In the genomic region with DNA sequence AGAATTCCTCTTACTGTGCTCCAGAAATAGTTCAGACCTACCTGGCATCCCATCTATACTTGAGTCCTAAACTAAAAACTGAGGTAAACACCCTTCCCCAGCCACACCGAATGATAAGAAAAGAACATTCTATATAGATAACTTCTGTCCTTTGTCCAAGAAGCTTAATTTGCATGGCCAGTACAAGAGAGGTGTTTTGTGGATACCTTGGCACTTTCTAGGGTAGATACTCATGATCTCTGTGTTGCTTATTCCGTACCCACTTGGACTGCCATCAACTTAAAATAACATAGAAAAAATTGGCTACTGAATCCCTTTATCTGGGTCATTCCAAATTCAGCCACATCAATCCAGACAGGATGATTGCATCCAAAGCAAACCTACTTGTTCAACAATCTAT, we compare ENCODE assay signal across 6 cellular contexts.
"Had no signal": no experiment of that assay in that cellular context is flagged by ENCODE, and none has a peak within 500 bp of the region (broad histone marks: within the 10 kb centered on the region; RNA-seq: fewer than 3 reads in every experiment).

No MANE protein-coding gene starts in this region.

- H3K4me3 ChIP-seq: K562 had no signal

- DNase-seq: IMR-90, KBM-7, KG1 had no signal

- ATAC-seq: K562 had no signal

- FAIRE-seq: HTR-8/SVneo, K562 had no signal

- H3K27ac ChIP-seq: HL-60 had no signal
